35 cellular contexts compared by ENCODE assay signal in the genomic region with DNA sequence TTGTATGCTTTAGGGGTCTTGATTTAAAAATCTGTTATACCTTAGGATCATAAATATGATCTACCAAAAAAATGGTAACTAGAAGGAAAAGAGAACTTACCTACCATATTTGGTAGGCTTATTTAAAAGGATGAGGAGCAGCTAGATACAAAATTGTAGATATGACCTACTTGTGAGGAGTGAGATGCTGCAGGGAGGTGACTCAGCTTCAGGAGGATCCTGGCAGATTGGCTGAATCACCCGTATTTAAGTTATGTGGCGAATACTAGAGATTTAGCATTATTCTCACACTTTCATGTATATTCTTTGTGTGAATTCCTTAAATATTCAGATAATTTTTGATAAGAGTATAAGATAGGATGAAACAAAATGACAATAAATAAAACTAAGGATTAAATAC.
"Had no signal": no experiment of that assay in that cellular context is flagged by ENCODE, and none has a peak within 500 bp of the region (broad histone marks: within the 10 kb centered on the region; RNA-seq: fewer than 3 reads in every experiment).

No MANE protein-coding gene starts in this region.

- H3K27ac ChIP-seq: brain microvascular endothelial cell, SJCRH30, SK-N-MC, VCaP had no signal

- DNase-seq: activated B cell treated with CpG ODN at 0.5 μM for 24 hours; activated CD4-positive, alpha-beta memory T cell treated with anti-CD3 and anti-CD28 coated beads, Interleukin-2, amount 10 ng/mL, durations not matched to agents 7 days and 5 days; activated CD4-positive, alpha-beta T cell treated with anti-CD3 and anti-CD28 coated beads for 4 hours; activated CD4-positive, alpha-beta T cell treated with anti-CD3 and anti-CD28 coated beads, Interleukin-2, amount 50 U/mL, for 1 hour; activated CD4-positive, CD25-positive, alpha-beta regulatory T cell treated with anti-CD3 and anti-CD28 coated beads, Interleukin-2, amount 50 U/mL, for 72 hours; activated CD8-positive, alpha-beta memory T cell treated with anti-CD3 and anti-CD28 coated beads for 24 hours; activated CD8-positive, alpha-beta memory T cell treated with anti-CD3 and anti-CD28 coated beads, Interleukin-2, amount 10 ng/mL, durations not matched to agents 7 days and 5 days; activated effector memory CD4-positive, alpha-beta T cell treated with anti-CD3 and anti-CD28 coated beads, Interleukin-2, amount 50 U/mL, for 16 hours; activated naive CD4-positive, alpha-beta T cell; activated naive CD4-positive, alpha-beta T cell treated with anti-CD3 and anti-CD28 coated beads, Interleukin-2, amount 50 U/mL, for 16 hours; activated naive CD8-positive, alpha-beta T cell treated with anti-CD3 and anti-CD28 coated beads for 36 hours; activated T-cell treated with anti-CD3 and anti-CD28 coated beads, Interleukin-2, amount 50 U/mL, for 1 hour; activated T-cell treated with anti-CD3 and anti-CD28 coated beads, Interleukin-2, amount 50 U/mL, for 72 hours; amniotic stem cell; aorta; brain microvascular endothelial cell; central memory CD4-positive, alpha-beta T cell; Karpas-422; KBM-7; MG63; NCI-H1048; NCI-H1105 treated with DMSO at 0.1 percent for 48 hours; NCI-H1436; NCI-H187; NCI-H2029 treated with DMSO at 0.1 percent for 48 hours; NCI-H2107; NCI-H2171; NCI-H2227 treated with DMSO at 0.1 percent for 48 hours; NCI-H446; NCI-H510A treated with DMSO at 0.1 percent for 48 hours; NCI-H526 treated with DMSO at 0.1 percent for 48 hours; SHP77; SJCRH30 had no signal
